ENCODE assay signal across 11 cellular contexts in the genomic region with DNA sequence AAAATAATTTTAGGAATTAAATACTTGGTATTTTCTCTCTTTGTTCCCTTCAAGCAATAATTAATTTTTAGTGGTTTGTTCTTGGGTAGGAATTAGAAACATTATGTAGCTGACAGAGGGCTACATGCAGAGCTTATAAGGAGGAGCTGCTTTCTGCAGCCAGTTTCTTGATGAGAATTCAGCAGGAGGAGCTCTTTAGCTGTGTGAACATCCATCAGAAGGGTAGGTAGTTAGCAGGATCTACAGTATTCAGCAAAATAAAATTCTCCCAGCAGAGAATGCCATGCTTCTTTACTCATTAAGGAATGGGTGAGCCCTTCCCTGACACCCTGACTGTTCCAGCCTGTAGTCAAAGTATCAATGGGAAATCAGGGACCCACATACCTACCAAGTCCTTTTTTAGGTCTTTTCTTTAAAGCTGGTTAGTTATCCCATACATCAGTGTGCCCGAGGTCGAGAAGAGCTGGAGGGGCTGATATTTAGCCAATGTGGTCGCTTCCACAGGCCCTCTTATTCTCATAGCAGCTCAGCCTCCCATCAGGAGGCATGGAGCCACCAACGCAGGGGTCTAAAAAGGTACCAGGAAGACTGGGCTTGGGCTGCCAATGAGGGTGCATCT. TPM values are rescaled to one million over a fixed set of nuclear protein-coding genes. Genes with fewer than 3 reads are reported as not detected.
DNase-seq lines count a peak whose midpoint lies in the region; ATAC-seq and TF ChIP-seq lines count a peak whose summit lies in the region.
"Had no signal": no experiment of that assay in that cellular context is flagged by ENCODE, and none has a peak within 500 bp of the region (broad histone marks: within the 10 kb centered on the region; RNA-seq: fewer than 3 reads in every experiment).

No MANE protein-coding gene starts in this region.

- DNase-seq in DMS79 treated with DMSO at 0.1 percent for 48 hours (lab: John Stamatoyannopoulos, UW) (peak; percentile 45), DMS79 (lab: John Stamatoyannopoulos, UW) (no peak), PC-9 (no peak), foreskin fibroblast (peak; percentile 43 to 71), sciatic nerve (ENCODE audit: low spot score) (no peak), GF-D8 (lab: John Stamatoyannopoulos, UW) (no peak)
- no peak for DNase-seq in stimulated activated effector memory CD8-positive, alpha-beta T cell treated with anti-CD3 and anti-CD28 coated beads, Interleukin-12 subunit alpha, Interleukin-12 subunit beta, amount 100 ng/mL, for 72 hours (ENCODE audit: low spot score in 2 of 2)
- DNase-seq: activated naive CD8-positive, alpha-beta T cell treated with anti-CD3 and anti-CD28 coated beads, Interleukin-2, amount 50 U/mL, for 24 hours; GOT3; posterior cingulate gyrus had no signal

- no TSS peak for BruUV-seq in PC-9 (replicated peaks; lab: Mats Ljungman, UMichigan)

- H4K20me1 ChIP-seq in PC-9 (ENCODE audit: insufficient read depth) = no peaks in the 10 kb centered on the region

- ATAC-seq in sciatic nerve (peak; percentile 76), GM21786 (IDR thresholded peaks at IDR 0.05; ENCODE audit: unreplicated experiment) (no peak)
- ATAC-seq in stimulated activated effector memory CD8-positive, alpha-beta T cell treated with anti-CD3 and anti-CD28 coated beads, Interleukin-12 subunit alpha, Interleukin-12 subunit beta, amount 100 ng/mL, for 72 hours = no peak
- ATAC-seq: activated naive CD8-positive, alpha-beta T cell treated with anti-CD3 and anti-CD28 coated beads, Interleukin-2, amount 50 U/mL, for 24 hours had no signal

- no peak overlapping the region for H3K27ac Mint-ChIP-seq in stimulated activated effector memory CD8-positive, alpha-beta T cell treated with anti-CD3 and anti-CD28 coated beads, Interleukin-12 subunit alpha, Interleukin-12 subunit beta, amount 100 ng/mL, for 72 hours
- H3K27ac Mint-ChIP-seq: activated naive CD8-positive, alpha-beta T cell treated with anti-CD3 and anti-CD28 coated beads, Interleukin-2, amount 50 U/mL, for 24 hours had no signal

- H3K4me3 ChIP-seq in PC-9 (no peak overlapping the region), foreskin fibroblast (ENCODE audit: low read depth in 1 of 2, low read length in 2 of 2) (no peak overlapping the region)

- no peaks in the 10 kb centered on the region for H3K4me1 ChIP-seq in PC-9 (replicated peaks; ENCODE audit: insufficient read depth)

- POLR2A ChIA-PET in PC-9 (lab: Charles Lee; ENCODE audit: unreplicated experiment) = interaction anchor here (0.7 kb wide), 1 partner anchor 459 kb away, joined by 5 read pairs; no protein-coding TSS in a partner anchor

- CTCF ChIA-PET in PC-9 (lab: Charles Lee) = interaction anchor here (0.6 to 1.2 kb wide), 4 partner anchors 80 to 336 kb away, joined by 3 to 5 read pairs (median 4); no protein-coding TSS in a partner anchor

- H3K9me2 ChIP-seq in PC-9 (ENCODE audit: insufficient read depth) = no peaks in the 10 kb centered on the region

- no peak overlapping the region for H3K4me3 Mint-ChIP-seq in stimulated activated effector memory CD8-positive, alpha-beta T cell treated with anti-CD3 and anti-CD28 coated beads, Interleukin-12 subunit alpha, Interleukin-12 subunit beta, amount 100 ng/mL, for 72 hours
- H3K4me3 Mint-ChIP-seq: activated naive CD8-positive, alpha-beta T cell treated with anti-CD3 and anti-CD28 coated beads, Interleukin-2, amount 50 U/mL, for 24 hours had no signal

- H3K36me3 ChIP-seq in PC-9 (ENCODE audit: low read depth) = no peaks in the 10 kb centered on the region

- intact Hi-C loops in PC-9 (cut with micrococcal nuclease; ENCODE audit: unreplicated experiment) = loop anchor here (5.0 kb wide), 1 partner anchor 333 kb away; no protein-coding TSS in a partner anchor
- intact Hi-C loops in sciatic nerve (cut with DNase I) = no loop called here

- H3K9me3 ChIP-seq in PC-9 (ENCODE audit: insufficient read depth, low read depth) = no peaks in the 10 kb centered on the region

- no peaks in the 10 kb centered on the region for H3K79me2 ChIP-seq in PC-9 (ENCODE audit: low read depth)

- H3K4me1 Mint-ChIP-seq in stimulated activated effector memory CD8-positive, alpha-beta T cell treated with anti-CD3 and anti-CD28 coated beads, Interleukin-12 subunit alpha, Interleukin-12 subunit beta, amount 100 ng/mL, for 72 hours = no peaks in the 10 kb centered on the region
- H3K4me1 Mint-ChIP-seq: activated naive CD8-positive, alpha-beta T cell treated with anti-CD3 and anti-CD28 coated beads, Interleukin-2, amount 50 U/mL, for 24 hours had no signal

- H3K4me2 ChIP-seq in PC-9 = 0 out of 2 replicates have a peak overlapping the region, but pooled peaks have one; percentile 13

- H3K27me3 ChIP-seq in PC-9 (ENCODE audit: insufficient read depth, low read depth) = no peaks in the 10 kb centered on the region

- H3F3A ChIP-seq in PC-9 (ENCODE audit: insufficient read depth, low read depth) = no peaks in the 10 kb centered on the region

- no peaks in the 10 kb centered on the region for H3K9me3 Mint-ChIP-seq in stimulated activated effector memory CD8-positive, alpha-beta T cell treated with anti-CD3 and anti-CD28 coated beads, Interleukin-12 subunit alpha, Interleukin-12 subunit beta, amount 100 ng/mL, for 72 hours
- H3K9me3 Mint-ChIP-seq: activated naive CD8-positive, alpha-beta T cell treated with anti-CD3 and anti-CD28 coated beads, Interleukin-2, amount 50 U/mL, for 24 hours had no signal

- no peaks in the 10 kb centered on the region for H3K36me3 Mint-ChIP-seq in stimulated activated effector memory CD8-positive, alpha-beta T cell treated with anti-CD3 and anti-CD28 coated beads, Interleukin-12 subunit alpha, Interleukin-12 subunit beta, amount 100 ng/mL, for 72 hours

- no peak overlapping the region for H2AFZ ChIP-seq in PC-9

- TF ChIP-seq CTCF in PC-9 (conservative IDR thresholded peaks at IDR 0.05) (0 out of 2 replicates have a peak, but pooled peaks have one; percentile 45), foreskin fibroblast (IDR thresholded peaks at IDR 0.05; ENCODE audit: low read depth, low read length) (peak; percentile 47)

- H3K27ac ChIP-seq in PC-9 = no peak overlapping the region

RNA-seq across cellular contexts. Expression of gene KCNAB1, which starts 54.0 kb away (rescaled TPM):
- 1.4 and 3.3 TPM in 2 replicates for total RNA-seq in PC-9 (2021)
- total RNA-seq in sciatic nerve = 6.2 TPM

Comparison
In these comparisons a context has a peak if more than half of its experiments do, and no peak if none do; other contexts are left out.
1. DNase-seq: peak in DMS79 treated with DMSO at 0.1 percent for 48 hours (single experiment) and foreskin fibroblast (2 of 2); none in DMS79 (single experiment), PC-9 (0 of 2), sciatic nerve (single experiment), GF-D8 (single experiment) and stimulated activated effector memory CD8-positive, alpha-beta T cell treated with anti-CD3 and anti-CD28 coated beads, Interleukin-12 subunit alpha, Interleukin-12 subunit beta, amount 100 ng/mL, for 72 hours (0 of 2).